In the genomic region with DNA sequence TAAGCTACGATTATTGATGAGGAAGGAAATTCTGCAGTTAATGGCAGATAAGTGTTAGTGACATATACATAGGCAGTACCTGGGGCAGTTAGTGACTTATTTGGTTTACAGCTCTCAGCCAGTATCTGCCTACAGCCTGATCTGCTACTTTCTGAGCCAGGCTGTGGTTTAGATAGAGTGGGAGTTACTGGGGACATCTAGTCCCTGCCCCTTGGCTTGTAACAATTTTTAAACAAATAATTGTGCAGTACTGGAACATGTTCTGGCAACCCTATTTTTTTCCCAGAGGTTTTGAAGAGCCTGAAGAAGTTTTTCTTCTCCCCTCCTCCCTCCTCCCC, we compare ENCODE assay signal across 12 cellular contexts. TPM values are rescaled to one million over a fixed set of nuclear protein-coding genes. Genes with fewer than 3 reads are reported as not detected.
DNase-seq lines count a peak whose midpoint lies in the region; ATAC-seq and TF ChIP-seq lines count a peak whose summit lies in the region.
"Had no signal": no experiment of that assay in that cellular context is flagged by ENCODE, and none has a peak within 500 bp of the region (broad histone marks: within the 10 kb centered on the region; RNA-seq: fewer than 3 reads in every experiment).

No MANE protein-coding gene starts in this region.

- H3K27me3 ChIP-seq in iPS-20b (ENCODE audit: insufficient read depth, low read length), result peaks cover 18% of the 10 kb centered on the region

- H3K4me3 Mint-ChIP-seq in activated naive CD4-positive, alpha-beta T cell treated with anti-CD3 and anti-CD28 coated beads, Interleukin-2, amount 50 U/mL, for 24 hours, result peak overlapping the region; percentile 83
- peak overlapping the region; percentile 82 for H3K4me3 Mint-ChIP-seq in activated B cell treated with CpG ODN at 0.5 μM for 24 hours
- peak overlapping the region; percentile 90 for H3K4me3 Mint-ChIP-seq in type B pancreatic cell

- H3K4me3 ChIP-seq in iPS-20b (ENCODE audit: low read length), result peak overlapping the region; percentile 84; the same call in 1 of the 2 replicates
- H3K4me3 ChIP-seq: body of pancreas, SJSA1 had no signal

- peaks cover 8% of the 10 kb centered on the region for H3K4me1 Mint-ChIP-seq in activated naive CD4-positive, alpha-beta T cell treated with anti-CD3 and anti-CD28 coated beads, Interleukin-2, amount 50 U/mL, for 24 hours
- peaks cover 14% of the 10 kb centered on the region for H3K4me1 Mint-ChIP-seq in activated B cell treated with CpG ODN at 0.5 μM for 24 hours
- peaks cover 18% of the 10 kb centered on the region for H3K4me1 Mint-ChIP-seq in type B pancreatic cell (ENCODE audit: unreplicated experiment)

- H3K4me1 ChIP-seq in iPS-20b (ENCODE audit: insufficient read depth, low read length), result peaks cover 3% of the 10 kb centered on the region; the same call in 1 of the 2 replicates
- H3K4me1 ChIP-seq: SJSA1 had no signal

- no peak for DNase-seq in activated naive CD4-positive, alpha-beta T cell treated with anti-CD3 and anti-CD28 coated beads, Interleukin-2, amount 50 U/mL, for 72 hours (ENCODE audit: low spot score in 2 of 2)
- DNase-seq in activated B cell treated with CpG ODN at 0.5 μM for 24 hours, result no peak
- DNase-seq in type B pancreatic cell (ENCODE audit: extremely low spot score, unreplicated experiment), result no peak
- DNase-seq in posterior cingulate gyrus, result no peak
- DNase-seq in NCI-H128 (lab: John Stamatoyannopoulos, UW; ENCODE audit: unreplicated experiment), result no peak
- DNase-seq in MV-4-11 (lab: John Stamatoyannopoulos, UW), result no peak

- no peaks in the 10 kb centered on the region; the same call in 1 of the 2 replicates for H3K36me3 ChIP-seq in iPS-20b (ENCODE audit: insufficient read depth, low read depth, low read length)
- H3K36me3 ChIP-seq: SJSA1 had no signal

- H3K27me3 Mint-ChIP-seq in activated naive CD4-positive, alpha-beta T cell treated with anti-CD3 and anti-CD28 coated beads, Interleukin-2, amount 50 U/mL, for 24 hours, result peaks cover 11% of the 10 kb centered on the region
- H3K27me3 Mint-ChIP-seq in activated B cell treated with CpG ODN at 0.5 μM for 24 hours (peaks cover 30% of the 10 kb centered on the region), type B pancreatic cell (peaks cover 42% of the 10 kb centered on the region)

- TF ChIP-seq CTCF in activated B cell treated with CpG ODN at 0.5 μM for 24 hours (IDR thresholded peaks at IDR 0.05), result no peak
- TF ChIP-seq CTCF in type B pancreatic cell (conservative IDR thresholded peaks at IDR 0.05), result no peak

- no peak for ATAC-seq in activated naive CD4-positive, alpha-beta T cell treated with anti-CD3 and anti-CD28 coated beads, Interleukin-2, amount 50 U/mL, for 72 hours
- ATAC-seq in activated B cell treated with CpG ODN at 0.5 μM for 24 hours (ENCODE audit: low read depth), result no peak

- CTCF ChIA-PET in activated B cell treated with CpG ODN at 0.5 μM for 24 hours (lab: Charles Lee), result no interaction called here

- no peak overlapping the region for H3K27ac ChIP-seq in iPS-20b (ENCODE audit: low read length)
- H3K27ac ChIP-seq: epithelial cell of prostate, SJSA1, skin epidermis had no signal

- peak overlapping the region; percentile 48 for H3K27ac Mint-ChIP-seq in activated naive CD4-positive, alpha-beta T cell treated with anti-CD3 and anti-CD28 coated beads, Interleukin-2, amount 50 U/mL, for 24 hours
- H3K27ac Mint-ChIP-seq in activated naive CD4-positive, alpha-beta T cell treated with anti-CD3 and anti-CD28 coated beads, Interleukin-2, amount 50 U/mL, for 72 hours, result no peak overlapping the region
- H3K27ac Mint-ChIP-seq in activated B cell treated with CpG ODN at 0.5 μM for 24 hours (no peak overlapping the region), type B pancreatic cell (peak overlapping the region; percentile 61)

- H3K9me3 Mint-ChIP-seq in activated naive CD4-positive, alpha-beta T cell treated with anti-CD3 and anti-CD28 coated beads, Interleukin-2, amount 50 U/mL, for 24 hours, result no peaks in the 10 kb centered on the region
- no peaks in the 10 kb centered on the region for H3K9me3 Mint-ChIP-seq in activated naive CD4-positive, alpha-beta T cell treated with anti-CD3 and anti-CD28 coated beads, Interleukin-2, amount 50 U/mL, for 72 hours
- peaks cover 4% of the 10 kb centered on the region for H3K9me3 Mint-ChIP-seq in activated B cell treated with CpG ODN at 0.5 μM for 24 hours
- H3K9me3 Mint-ChIP-seq in type B pancreatic cell, result peaks cover under 1% of the 10 kb centered on the region

- H3K36me3 Mint-ChIP-seq in activated naive CD4-positive, alpha-beta T cell treated with anti-CD3 and anti-CD28 coated beads, Interleukin-2, amount 50 U/mL, for 24 hours, result no peaks in the 10 kb centered on the region
- peaks cover 0 to 6% of the 10 kb centered on the region in 2 donors for H3K36me3 Mint-ChIP-seq in activated naive CD4-positive, alpha-beta T cell treated with anti-CD3 and anti-CD28 coated beads, Interleukin-2, amount 50 U/mL, for 72 hours
- H3K36me3 Mint-ChIP-seq in activated B cell treated with CpG ODN at 0.5 μM for 24 hours (ENCODE audit: low read depth) (no peaks in the 10 kb centered on the region), type B pancreatic cell (peaks cover 4% of the 10 kb centered on the region)

- H3K9me3 ChIP-seq in iPS-20b (ENCODE audit: insufficient read depth, low read depth, low read length), result peaks cover 5% of the 10 kb centered on the region

- intact Hi-C loops in activated B cell treated with CpG ODN at 0.5 μM for 24 hours (cut with micrococcal nuclease), result loop anchor here (2.0 to 5.0 kb wide), 2 partner anchors 49 to 1035 kb away; no protein-coding TSS in a partner anchor
- intact Hi-C loops in posterior cingulate gyrus (cut with DNase I), result loop anchor here (10.0 kb wide), 1 partner anchor 853 kb away; the partner anchor contains the start of genes MBD5 and ORC4

- POLR2A ChIA-PET in activated B cell treated with CpG ODN at 0.5 μM for 24 hours (lab: Charles Lee), result no interaction called here

- H3K9ac ChIP-seq in iPS-20b (ENCODE audit: low read depth, low read length), result 0 out of 2 replicates have a peak overlapping the region, but pooled peaks have one; percentile 23

RNA-seq across cellular contexts. Expression of gene KIF5C, which starts 2.3 kb away (rescaled TPM):
- total RNA-seq in activated naive CD4-positive, alpha-beta T cell treated with anti-CD3 and anti-CD28 coated beads, Interleukin-2, amount 50 U/mL, for 72 hours, result 10 to 100 TPM; 16.4 to 26.8 TPM
- total RNA-seq in activated B cell treated with CpG ODN at 0.5 μM for 24 hours, result 1.4 and 2.6 TPM in 2 replicates
- 20.4 and 38.9 TPM in 2 replicates for total RNA-seq in type B pancreatic cell (ENCODE audit: low replicate concordance)

Comparison
In these comparisons a context has a peak if more than half of its experiments do, and no peak if none do; other contexts are left out.
1. H3K27ac Mint-ChIP-seq: peak in activated naive CD4-positive, alpha-beta T cell treated with anti-CD3 and anti-CD28 coated beads, Interleukin-2, amount 50 U/mL, for 24 hours (single experiment) and type B pancreatic cell (single experiment); none in activated naive CD4-positive, alpha-beta T cell treated with anti-CD3 and anti-CD28 coated beads, Interleukin-2, amount 50 U/mL, for 72 hours (0 of 2) and activated B cell treated with CpG ODN at 0.5 μM for 24 hours (single experiment).
2. Peak in every context shown above with its lines, with median percentiles within 50 percentile points of each other: H3K4me3 Mint-ChIP-seq.